25 cellular contexts compared by ENCODE assay signal in the genomic region with DNA sequence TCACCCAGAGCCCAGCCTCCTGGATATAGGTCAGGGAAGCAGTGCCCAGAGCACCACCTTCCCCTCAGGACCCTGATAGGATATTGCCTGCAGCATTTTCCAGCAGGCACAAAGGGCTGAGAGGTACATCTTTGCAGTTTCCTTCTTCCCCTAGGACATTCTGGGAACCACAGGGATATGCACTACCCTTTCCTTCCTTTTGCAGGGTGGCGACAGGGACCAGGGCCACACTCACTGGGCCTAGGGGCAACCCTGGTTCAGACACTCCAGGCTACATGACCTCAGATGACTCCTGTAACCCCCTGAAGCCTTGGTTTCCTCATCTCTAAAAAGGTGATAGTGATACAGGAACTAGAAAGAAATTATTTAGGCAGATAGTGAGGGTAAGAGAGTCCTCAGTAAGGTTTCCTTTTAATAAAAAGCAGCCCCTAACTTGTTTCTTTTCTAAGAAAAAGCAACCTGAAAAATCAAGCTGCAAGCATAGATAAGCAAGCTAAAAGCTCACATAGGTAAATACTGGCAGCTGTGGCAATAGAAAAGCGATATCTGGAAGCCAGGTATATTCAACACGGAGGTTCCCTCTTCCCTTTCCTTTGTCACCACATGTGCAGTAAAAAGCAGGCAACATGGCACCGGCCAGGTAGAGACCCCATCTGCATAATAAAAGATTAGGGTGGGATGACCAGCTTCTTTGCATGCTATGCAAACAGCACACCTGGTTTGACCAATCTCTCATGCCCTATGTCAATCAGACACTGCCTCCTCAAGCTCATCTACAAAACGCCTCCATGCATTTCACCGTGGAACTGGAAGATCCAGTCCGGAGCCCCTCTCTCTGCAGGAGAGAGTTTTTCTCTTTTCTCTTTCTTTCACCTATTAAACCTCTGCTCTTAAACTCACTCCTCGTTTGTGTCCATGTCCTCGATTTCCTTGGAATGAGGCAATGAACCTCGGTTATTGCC.
DNase-seq lines count a peak whose midpoint lies in the region; ATAC-seq lines count a peak whose summit lies in the region.
"Had no signal": no experiment of that assay in that cellular context is flagged by ENCODE, and none has a peak within 500 bp of the region (broad histone marks: within the 10 kb centered on the region; RNA-seq: fewer than 3 reads in every experiment).

No MANE protein-coding gene starts in this region.

- ATAC-seq in HG03354 (IDR thresholded peaks at IDR 0.05; ENCODE audit: poor library complexity, severe bottlenecking, unreplicated experiment) (no peak), HG02981 (IDR thresholded peaks at IDR 0.05; ENCODE audit: unreplicated experiment) (no peak)
- ATAC-seq: esophagus mucosa; stimulated activated memory B cell treated with anti-CD40 and anti-IgM and Interleukin-4, amounts not matched to agents 10 μg/mL and 1 μg/mL and 100 μg/mL, for 72 hours had no signal

- DNase-seq in NCI-H510A treated with DMSO at 0.1 percent for 48 hours (lab: John Stamatoyannopoulos, UW) = peak; percentile 23
- no peak for DNase-seq in NCI-H510A (lab: John Stamatoyannopoulos, UW)
- DNase-seq in NCI-H748 treated with DMSO at 0.1 percent for 48 hours (lab: John Stamatoyannopoulos, UW) = peak; percentile 26
- peak; percentile 83 for DNase-seq in iPS DF 19.7 (ENCODE audit: low read depth, low spot score)
- no peak for DNase-seq in NOMO-1 (lab: John Stamatoyannopoulos, UW; ENCODE audit: unreplicated experiment in 2 of 2)
- DNase-seq in activated effector memory CD4-positive, alpha-beta T cell treated with anti-CD3 and anti-CD28 coated beads, Interleukin-2, amount 50 U/mL, for 16 hours = no peak
- DNase-seq: activated B cell treated with CpG ODN at 0.5 μM for 24 hours; activated CD4-positive, alpha-beta memory T cell treated with anti-CD3 and anti-CD28 coated beads, Interleukin-2, amount 10 ng/mL, durations not matched to agents 7 days and 5 days; activated gamma-delta T cell treated with Interleukin-2 at 50 U/mL for 16 hours; COR-L47; effector CD4-positive, alpha-beta T cell; GOT3; hippocampal formation; naive B cell; NCI-H1694; NCI-H446; SHP77; small intestine; stimulated activated CD4-positive, alpha-beta T cell treated with anti-CD3 and anti-CD28 coated beads, Interleukin-2, amount 100 ng/mL, for 24 hours; T1000; testis had no signal

Comparison
In these comparisons a context has a peak if more than half of its experiments do, and no peak if none do; other contexts are left out.
1. DNase-seq: peak in NCI-H510A treated with DMSO at 0.1 percent for 48 hours (single experiment), NCI-H748 treated with DMSO at 0.1 percent for 48 hours (single experiment) and iPS DF 19.7 (single experiment); none in NCI-H510A (single experiment), NOMO-1 (0 of 2) and activated effector memory CD4-positive, alpha-beta T cell treated with anti-CD3 and anti-CD28 coated beads, Interleukin-2, amount 50 U/mL, for 16 hours (single experiment).